20 cellular contexts compared by ENCODE assay signal in the genomic region with DNA sequence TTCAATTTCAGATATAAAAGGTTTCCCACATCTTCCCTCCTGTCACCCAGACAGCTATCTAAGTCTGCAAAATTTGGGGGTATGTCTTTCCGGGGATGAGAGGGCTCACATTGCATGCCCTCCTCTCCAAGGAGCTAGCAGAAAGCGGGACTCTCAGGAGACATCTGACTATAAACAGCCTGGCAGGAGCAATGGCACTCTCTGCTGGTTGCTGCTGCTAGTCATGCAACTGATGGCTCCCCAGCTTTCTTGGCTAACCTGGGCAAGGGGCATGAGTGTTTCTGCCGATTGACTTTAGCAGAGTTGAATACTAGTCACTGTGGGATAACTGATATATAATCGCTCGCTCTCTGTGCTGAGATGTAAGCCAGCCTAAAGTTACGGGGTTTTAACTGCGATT. TPM values are rescaled to one million over a fixed set of nuclear protein-coding genes. Genes with fewer than 3 reads are reported as not detected.
A peak's percentile ranks its signal among the peaks of the same experiment; 100 is the strongest.
DNase-seq lines count a peak whose midpoint lies in the region; TF ChIP-seq lines count a peak whose summit lies in the region.
"Had no signal": no experiment of that assay in that cellular context is flagged by ENCODE, and none has a peak within 500 bp of the region (broad histone marks: within the 10 kb centered on the region; RNA-seq: fewer than 3 reads in every experiment).

No MANE protein-coding gene starts in this region.

- POLR2A ChIA-PET in CD8-positive, alpha-beta memory T cell (lab: Charles Lee), result no interaction called here

- no peaks in the 10 kb centered on the region for H3K36me3 Mint-ChIP-seq in neural progenitor cell
- H3K36me3 Mint-ChIP-seq in CD8-positive, alpha-beta memory T cell, result no peaks in the 10 kb centered on the region
- H3K36me3 Mint-ChIP-seq: activated naive CD8-positive, alpha-beta T cell; T-cell had no signal

- H3K4me3 Mint-ChIP-seq in neural progenitor cell, result no peak overlapping the region
- H3K4me3 Mint-ChIP-seq in CD8-positive, alpha-beta memory T cell, result no peak overlapping the region
- H3K4me3 Mint-ChIP-seq: activated naive CD8-positive, alpha-beta T cell; central memory CD8-positive, alpha-beta T cell; T-cell had no signal

- H3K27ac ChIP-seq in neural progenitor cell, result no peak overlapping the region
- no peak overlapping the region for H3K27ac ChIP-seq in CD8-positive, alpha-beta memory T cell (ENCODE audit: low read depth, low read length)
- H3K27ac ChIP-seq: spleen had no signal

- peak; percentile 27 for DNase-seq in ELR (ENCODE audit: low read depth)
- peak; percentile 25 for DNase-seq in NCI-H69 (lab: John Stamatoyannopoulos, UW)
- no peak for DNase-seq in epithelial cell of proximal tubule (ENCODE audit: low read depth)
- DNase-seq in neural progenitor cell (ENCODE audit: low spot score), result peak; percentile 49
- DNase-seq in NCI-H524 treated with DMSO at 0.1 percent for 48 hours (lab: John Stamatoyannopoulos, UW), result no peak
- no peak for DNase-seq in activated naive CD4-positive, alpha-beta T cell (lab: John Stamatoyannopoulos, UW)
- no peak for DNase-seq in CD8-positive, alpha-beta memory T cell
- DNase-seq: activated CD8-positive, alpha-beta memory T cell treated with anti-CD3 and anti-CD28 coated beads, Interleukin-2, amount 50 U/mL, for 48 hours; kidney; NCI-H1105 treated with DMSO at 0.1 percent for 48 hours; NCI-H226; spleen; stimulated activated naive CD4-positive, alpha-beta T cell; T-cell had no signal

- no peak overlapping the region for H3K27ac Mint-ChIP-seq in neural progenitor cell
- H3K27ac Mint-ChIP-seq in CD8-positive, alpha-beta memory T cell, result no peak overlapping the region
- H3K27ac Mint-ChIP-seq: activated naive CD8-positive, alpha-beta T cell; T-cell had no signal

- no peaks in the 10 kb centered on the region for H3F3A ChIP-seq in neural progenitor cell (ENCODE audit: low read depth)

- H3K9me3 ChIP-seq in neural progenitor cell (ENCODE audit: low read depth), result no peaks in the 10 kb centered on the region
- no peaks in the 10 kb centered on the region for H3K9me3 ChIP-seq in CD8-positive, alpha-beta memory T cell (ENCODE audit: low read length)
- H3K9me3 ChIP-seq: HAP-1, spleen had no signal

- H3K4me3 ChIP-seq in epithelial cell of proximal tubule (ENCODE audit: low read depth, low read length), result no peak overlapping the region
- H3K4me3 ChIP-seq in neural progenitor cell, result no peak overlapping the region
- H3K4me3 ChIP-seq in CD8-positive, alpha-beta memory T cell (ENCODE audit: low read length), result no peak overlapping the region
- H3K4me3 ChIP-seq: HAP-1, spleen had no signal

- peaks cover 51% of the 10 kb centered on the region for H3K27me3 ChIP-seq in neural progenitor cell
- H3K27me3 ChIP-seq in CD8-positive, alpha-beta memory T cell (ENCODE audit: insufficient read depth, low read length, poor library complexity, severe bottlenecking), result peaks cover 5% of the 10 kb centered on the region

- H3K36me3 ChIP-seq in neural progenitor cell, result no peaks in the 10 kb centered on the region
- no peaks in the 10 kb centered on the region for H3K36me3 ChIP-seq in CD8-positive, alpha-beta memory T cell (ENCODE audit: insufficient read depth, low read length)
- H3K36me3 ChIP-seq: spleen had no signal

- no peaks in the 10 kb centered on the region for H4K20me1 ChIP-seq in neural progenitor cell (ENCODE audit: low read depth)

- CTCF ChIA-PET in CD8-positive, alpha-beta memory T cell (lab: Charles Lee), result no interaction called here

- H3K9me3 Mint-ChIP-seq in neural progenitor cell, result no peaks in the 10 kb centered on the region
- H3K9me3 Mint-ChIP-seq in CD8-positive, alpha-beta memory T cell, result peaks cover 0 to 2% (median 0%) of the 10 kb centered on the region in 5 donors
- H3K9me3 Mint-ChIP-seq: central memory CD8-positive, alpha-beta T cell; T-cell had no signal

- no peaks in the 10 kb centered on the region for H3K4me1 ChIP-seq in neural progenitor cell
- no peaks in the 10 kb centered on the region for H3K4me1 ChIP-seq in CD8-positive, alpha-beta memory T cell (ENCODE audit: insufficient read depth, low read length)
- H3K4me1 ChIP-seq: HAP-1, spleen had no signal

- no peaks in the 10 kb centered on the region for H3K79me2 ChIP-seq in neural progenitor cell (ENCODE audit: low read depth)

- TF ChIP-seq CTCF in epithelial cell of proximal tubule (conservative IDR thresholded peaks at IDR 0.05; ENCODE audit: low read depth, low read length) (peak; percentile 71), neural progenitor cell (IDR thresholded peaks at IDR 0.05) (peak; percentile 32)

- H3K9ac ChIP-seq in neural progenitor cell, result no peak overlapping the region

- H3K4me1 Mint-ChIP-seq in neural progenitor cell, result no peaks in the 10 kb centered on the region
- no peaks in the 10 kb centered on the region for H3K4me1 Mint-ChIP-seq in CD8-positive, alpha-beta memory T cell
- H3K4me1 Mint-ChIP-seq: central memory CD8-positive, alpha-beta T cell; T-cell had no signal

- H2AFZ ChIP-seq in neural progenitor cell (replicated peaks), result no peak overlapping the region

- no peak overlapping the region for H3K4me2 ChIP-seq in neural progenitor cell

- peaks cover 4% of the 10 kb centered on the region for H3K27me3 Mint-ChIP-seq in neural progenitor cell (ENCODE audit: insufficient read depth, low read depth)
- H3K27me3 Mint-ChIP-seq in CD8-positive, alpha-beta memory T cell, result peaks cover 9 to 47% of the 10 kb centered on the region in 2 donors

RNA-seq across cellular contexts. Expression of gene TBX20, which starts 12.0 kb away (rescaled TPM):
- total RNA-seq in epithelial cell of proximal tubule (0.69 and 1.8 TPM in 2 replicates), neural progenitor cell (ENCODE audit: low replicate concordance) (not detected in 2 replicates)
- not detected for total RNA-seq in CD8-positive, alpha-beta memory T cell
- not detected for polyA plus RNA-seq in CD8-positive, alpha-beta memory T cell
- total RNA-seq: kidney, omental fat pad, spleen, ureter had no signal
- polyA plus RNA-seq: BJ, spleen had no signal

Comparison
In these comparisons a context has a peak if more than half of its experiments do, and no peak if none do; other contexts are left out.
1. DNase-seq: peak in ELR (single experiment), NCI-H69 (single experiment) and neural progenitor cell (single experiment); none in epithelial cell of proximal tubule (single experiment), NCI-H524 treated with DMSO at 0.1 percent for 48 hours (single experiment), activated naive CD4-positive, alpha-beta T cell (0 of 4) and CD8-positive, alpha-beta memory T cell (0 of 5).